ENCODE assay signal across 1 cellular context in the genomic region with DNA sequence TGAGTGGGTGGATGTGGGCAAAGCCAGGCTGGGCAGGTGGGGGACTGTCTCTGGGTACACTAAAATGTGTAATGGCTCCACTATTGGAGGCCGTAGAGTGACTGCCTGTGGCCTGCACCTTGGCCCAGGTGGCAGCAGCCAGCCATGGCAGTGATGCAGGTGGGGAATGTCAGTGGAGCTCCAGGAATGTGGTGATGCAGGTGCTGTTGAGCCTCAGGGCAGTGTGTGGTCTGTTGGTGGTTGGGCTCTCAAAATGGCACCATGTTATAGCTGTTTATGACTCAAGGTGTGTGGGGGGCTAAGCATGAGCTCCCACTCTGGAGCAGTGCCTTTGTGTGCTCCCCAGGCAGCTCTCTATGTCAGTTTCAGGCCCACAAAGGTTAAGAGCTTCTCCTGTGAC.
TF ChIP-seq lines count a peak whose summit lies in the region.

No MANE protein-coding gene starts in this region.

TF ChIP-seq in H1, 55 proteins besides CTCF, POLR2A, EP300 and RAD21:
- TF ChIP-seq SIX5 (IDR thresholded peaks at IDR 0.05; ENCODE audit: low read depth, low read length), result no peak
- no peak for TF ChIP-seq ASH2L (IDR thresholded peaks at IDR 0.05; ENCODE audit: low read length)
- TF ChIP-seq TEAD4 (IDR thresholded peaks at IDR 0.05; ENCODE audit: low read depth, low read length), result peak; percentile 65
